In the genomic region with DNA sequence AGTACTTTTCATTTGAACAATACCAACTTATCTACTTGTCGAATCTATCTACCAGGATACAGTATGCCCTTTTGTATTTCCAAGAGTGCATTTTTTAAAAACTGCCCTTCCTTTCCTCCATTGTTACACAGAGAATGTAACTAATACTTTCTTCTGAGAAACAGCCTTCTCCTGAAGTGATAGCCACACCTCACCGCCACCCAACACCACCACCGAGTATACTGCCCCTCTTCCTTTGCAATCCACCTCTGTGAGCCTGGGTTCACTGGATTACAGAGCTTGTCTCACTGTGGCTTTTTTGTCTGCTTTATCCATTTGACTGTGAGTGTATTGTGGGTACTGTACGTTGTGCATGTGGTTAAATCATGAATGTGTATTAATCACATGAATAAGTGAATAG, we compare ENCODE assay signal across 9 cellular contexts.
"Had no signal": no experiment of that assay in that cellular context is flagged by ENCODE, and none has a peak within 500 bp of the region (broad histone marks: within the 10 kb centered on the region; RNA-seq: fewer than 3 reads in every experiment).

No MANE protein-coding gene starts in this region.

- H3K27ac ChIP-seq: heart left ventricle, left ventricle myocardium inferior, sigmoid colon, testis had no signal

- H3K36me3 ChIP-seq: heart left ventricle, left ventricle myocardium inferior, sigmoid colon had no signal

- H3K27me3 Mint-ChIP-seq: activated CD4-positive, alpha-beta memory T cell treated with anti-CD3 and anti-CD28 coated beads, Interleukin-2, amount 10 ng/mL, durations not matched to agents 7 days and 5 days; memory B cell; stimulated activated naive CD8-positive, alpha-beta T cell treated with anti-CD3 and anti-CD28 coated beads, Interleukin-15, Interleukin-2, amounts not matched to agents 100 ng/mL and 50 ng/mL, for 24 hours had no signal

- H3K9me3 ChIP-seq: heart left ventricle, left ventricle myocardium inferior, sigmoid colon, testis had no signal

- H3K4me3 Mint-ChIP-seq: activated CD4-positive, alpha-beta memory T cell treated with anti-CD3 and anti-CD28 coated beads, Interleukin-2, amount 10 ng/mL, durations not matched to agents 7 days and 5 days; memory B cell; stimulated activated naive CD8-positive, alpha-beta T cell treated with anti-CD3 and anti-CD28 coated beads, Interleukin-15, Interleukin-2, amounts not matched to agents 100 ng/mL and 50 ng/mL, for 24 hours had no signal

- H3K27me3 ChIP-seq: heart left ventricle, sigmoid colon, testis had no signal

- H3K27ac Mint-ChIP-seq: activated CD4-positive, alpha-beta memory T cell treated with anti-CD3 and anti-CD28 coated beads, Interleukin-2, amount 10 ng/mL, durations not matched to agents 7 days and 5 days; memory B cell; stimulated activated naive CD8-positive, alpha-beta T cell treated with anti-CD3 and anti-CD28 coated beads, Interleukin-15, Interleukin-2, amounts not matched to agents 100 ng/mL and 50 ng/mL, for 24 hours had no signal

- ATAC-seq: heart left ventricle had no signal

- DNase-seq: activated CD4-positive, alpha-beta memory T cell treated with anti-CD3 and anti-CD28 coated beads, Interleukin-2, amount 10 ng/mL, durations not matched to agents 7 days and 5 days; activated naive CD4-positive, alpha-beta T cell treated with anti-CD3 and anti-CD28 coated beads, Interleukin-2, amount 50 U/mL, for 16 hours; heart left ventricle; left ventricle myocardium inferior; sigmoid colon; stimulated activated CD4-positive, alpha-beta T cell treated with anti-CD3 and anti-CD28 coated beads, Interleukin-2, amount 100 ng/mL, for 24 hours; testis had no signal

- H3K4me3 ChIP-seq: heart left ventricle, left ventricle myocardium inferior, sigmoid colon, testis had no signal

- H3K9me3 Mint-ChIP-seq: memory B cell; stimulated activated naive CD8-positive, alpha-beta T cell treated with anti-CD3 and anti-CD28 coated beads, Interleukin-15, Interleukin-2, amounts not matched to agents 100 ng/mL and 50 ng/mL, for 24 hours had no signal
